8 cellular contexts compared by ENCODE assay signal in the genomic region with DNA sequence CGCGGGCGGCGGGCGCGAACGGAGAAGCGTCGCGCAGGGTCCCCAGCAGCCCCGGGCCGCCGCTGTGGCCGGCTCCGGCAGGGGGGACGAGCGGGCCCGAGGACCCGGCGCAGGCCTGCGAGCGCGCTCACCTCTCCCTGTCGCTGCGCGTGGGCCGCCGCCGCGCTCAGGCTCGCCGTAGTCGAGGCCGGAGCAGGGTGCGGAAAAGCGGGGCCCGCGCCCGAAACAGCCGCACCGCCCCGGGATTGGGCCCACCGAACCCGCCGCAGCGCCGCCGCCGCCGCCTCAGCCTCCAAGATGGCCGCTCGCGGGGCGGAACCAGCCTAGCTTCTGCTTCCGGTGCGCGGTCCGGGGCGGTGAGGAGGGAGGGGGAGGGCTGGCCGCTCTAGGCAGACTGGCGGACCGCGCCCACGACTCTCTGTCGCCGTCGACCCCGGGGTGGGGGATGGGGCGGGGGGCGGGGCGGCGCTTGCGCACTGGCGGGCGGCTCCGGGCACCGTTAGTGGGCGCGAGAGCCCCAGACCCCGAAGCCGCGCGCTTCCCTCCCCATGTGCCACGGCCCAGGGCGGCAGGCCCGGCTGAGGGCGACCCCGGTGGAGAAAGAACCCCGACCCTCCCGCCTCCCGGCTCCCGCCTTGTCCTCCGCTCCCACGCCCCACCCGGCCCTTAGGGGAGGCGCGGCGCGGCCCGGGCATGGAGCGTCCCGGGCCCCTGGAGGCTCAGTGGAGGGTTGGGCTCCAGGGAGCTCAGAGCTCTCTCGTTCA. TPM values are rescaled to one million over a fixed set of nuclear protein-coding genes. Genes with fewer than 3 reads are reported as not detected.
A peak's percentile ranks its signal among the peaks of the same experiment; 100 is the strongest.
DNase-seq lines count a peak whose midpoint lies in the region; ATAC-seq and TF ChIP-seq lines count a peak whose summit lies in the region.

A gene (minus strand): TSS at position 320 of the 764 bp plus-strand sequence. CDS start 5,862 bp downstream, outside the sequence.

- peak; percentile 51 for DNase-seq in NCI-H187 treated with DMSO at 0.1 percent for 48 hours (lab: John Stamatoyannopoulos, UW)
- peak; percentile 92 for DNase-seq in T-helper 9 cell
- DNase-seq in astrocyte of the cerebellum (ENCODE audit: low read depth), result peak; percentile 73
- peak; percentile 97 for DNase-seq in hepatocyte (ENCODE audit: low spot score)
- DNase-seq in retina, result peak; percentile 80

- no peaks in the 10 kb centered on the region for H3K27me3 ChIP-seq in hepatocyte

- in situ Hi-C loops in astrocyte of the cerebellum (cut with HindIII; ENCODE audit: low sequenced_read_pairs), result no loop called here

- WGBS in hepatocyte (ENCODE audit: low lambda C conversion rate, missing lambda C conversion rate), result 1% methylated on average over 46 of the region's 103 CpGs

- H3K79me2 ChIP-seq in hepatocyte, result peaks cover 44% of the 10 kb centered on the region

- peak; percentile 6; the same call in 1 of the 3 replicates for TF ChIP-seq CTCF in GM12872 (IDR thresholded peaks at IDR 0.05; ENCODE audit: insufficient read depth, low read depth, low read length)
- TF ChIP-seq CTCF in astrocyte of the cerebellum (IDR thresholded peaks at IDR 0.05; ENCODE audit: low read depth, low read length, missing control alignments), result no peak
- TF ChIP-seq CTCF in hepatocyte (IDR thresholded peaks at IDR 0.05; ENCODE audit: poor library complexity), result no peak

- peaks cover 22% of the 10 kb centered on the region for H3K4me1 ChIP-seq in hepatocyte (ENCODE audit: insufficient read depth)

- peak within 1 kb of the TSS; percentile 97 for H2AFZ ChIP-seq in hepatocyte

- H3K4me2 ChIP-seq in hepatocyte, result peak within 1 kb of the TSS; percentile 100

- H3K9me3 ChIP-seq in hepatocyte (ENCODE audit: low read depth), result no peaks in the 10 kb centered on the region

- ATAC-seq in HG02840 (IDR thresholded peaks at IDR 0.05; ENCODE audit: low FRiP score, unreplicated experiment) (peak; percentile 76), GM18870 (IDR thresholded peaks at IDR 0.05; ENCODE audit: unreplicated experiment) (no peak)

- no peaks in the 10 kb centered on the region for H3K36me3 ChIP-seq in hepatocyte (replicated peaks; ENCODE audit: insufficient read depth, low read depth)

- H3K9me2 ChIP-seq in hepatocyte (replicated peaks; ENCODE audit: insufficient read depth), result no peaks in the 10 kb centered on the region

- peak within 1 kb of the TSS; percentile 78 for H3K27ac ChIP-seq in hepatocyte

- H4K20me1 ChIP-seq in hepatocyte (ENCODE audit: insufficient read depth, poor library complexity, severe bottlenecking), result peaks cover 39% of the 10 kb centered on the region

- H3K4me3 ChIP-seq in astrocyte of the cerebellum (ENCODE audit: low read depth, low read length) (peak within 1 kb of the TSS; percentile 84), hepatocyte (peak within 1 kb of the TSS; percentile 91)

RNA-seq across cellular contexts. Expression of the gene that starts here (rescaled TPM):
- total RNA-seq in hepatocyte, result 31.3 and 31.7 TPM in 2 replicates
- 66.7 and 81.0 TPM in 2 replicates for polyA plus RNA-seq in hepatocyte
